10 cellular contexts compared by ENCODE assay signal in genomic region chr2:96326564-96326963, GRCh38. TPM values are rescaled to one million over a fixed set of nuclear protein-coding genes. Genes with fewer than 3 reads are reported as not detected.
DNase-seq lines count a peak whose midpoint lies in the region; ATAC-seq and TF ChIP-seq lines count a peak whose summit lies in the region.
"Had no signal": no experiment of that assay in that cellular context is flagged by ENCODE, and none has a peak within 500 bp of the region (broad histone marks: within the 10 kb centered on the region; RNA-seq: fewer than 3 reads in every experiment).

No MANE protein-coding gene starts in this region.

- H4K8ac ChIP-seq in trophoblast cell (ENCODE audit: low read depth, low read length), result no peak overlapping the region

- no peak overlapping the region for H3K27ac Mint-ChIP-seq in activated T-cell treated with anti-CD3 and anti-CD28 coated beads, Interleukin-2, amount 50 U/mL, for 72 hours
- H3K27ac Mint-ChIP-seq in activated naive CD8-positive, alpha-beta T cell treated with anti-CD3 and anti-CD28 coated beads, Interleukin-2, amount 10 ng/mL, durations not matched to agents 7 days and 5 days, result peak overlapping the region; percentile 89
- no peak overlapping the region for H3K27ac Mint-ChIP-seq in Calu3 (ENCODE audit: unreplicated experiment)

- no peak overlapping the region for H2BK5ac ChIP-seq in trophoblast cell (ENCODE audit: low read depth, low read length, poor library complexity)

- H3K9ac ChIP-seq in trophoblast cell (ENCODE audit: low read length), result no peak overlapping the region

- intact Hi-C loops in Calu3 (cut with micrococcal nuclease; ENCODE audit: unreplicated experiment), result loop anchor here (1.0 kb wide), 1 partner anchor 17 kb away; no protein-coding TSS in a partner anchor

- POLR2A ChIA-PET in activated naive CD8-positive, alpha-beta T cell treated with anti-CD3 and anti-CD28 coated beads, Interleukin-2, amount 10 ng/mL, durations not matched to agents 7 days and 5 days (lab: Charles Lee), result interaction anchor here (2.4 to 10.2 kb wide), 3 partner anchors 8 to 21 kb away, joined by 13 to 169 read pairs (median 96); partner anchors contain the start of genes NCAPH and SNRNP200

- H3K4me3 ChIP-seq in trophoblast cell (ENCODE audit: low read depth, low read length), result no peak overlapping the region

- H3K4me3 Mint-ChIP-seq in activated T-cell treated with anti-CD3 and anti-CD28 coated beads, Interleukin-2, amount 50 U/mL, for 72 hours, result peak overlapping the region; percentile 94 to 95
- peak overlapping the region; percentile 91 for H3K4me3 Mint-ChIP-seq in activated naive CD8-positive, alpha-beta T cell treated with anti-CD3 and anti-CD28 coated beads, Interleukin-2, amount 10 ng/mL, durations not matched to agents 7 days and 5 days
- no peak overlapping the region for H3K4me3 Mint-ChIP-seq in Calu3 (ENCODE audit: low read depth, unreplicated experiment)

- H3K27ac ChIP-seq in KOPT-K1 (ENCODE audit: low read depth, low read length, poor library complexity, severe bottlenecking) (peak overlapping the region; percentile 80), trophoblast cell (ENCODE audit: low read depth, low read length) (no peak overlapping the region)

- peaks cover 4 to 13% of the 10 kb centered on the region in 2 experiments for H3K4me1 ChIP-seq in trophoblast cell (ENCODE audit: control insufficient read depth in 1 of 2, insufficient read depth in 2 of 2, low read length in 2 of 2)

- H2BK12ac ChIP-seq in trophoblast cell (ENCODE audit: low read length), result no peak overlapping the region

- peaks cover 3% of the 10 kb centered on the region for H3K79me2 ChIP-seq in trophoblast cell (ENCODE audit: control insufficient read depth, insufficient read depth, low read length, poor library complexity)

- H3K4ac ChIP-seq in trophoblast cell (ENCODE audit: low read depth, low read length), result no peak overlapping the region

- H3K27me3 Mint-ChIP-seq in activated T-cell treated with anti-CD3 and anti-CD28 coated beads, Interleukin-2, amount 50 U/mL, for 72 hours (ENCODE audit: low read depth), result no peaks in the 10 kb centered on the region
- no peaks in the 10 kb centered on the region for H3K27me3 Mint-ChIP-seq in activated naive CD8-positive, alpha-beta T cell treated with anti-CD3 and anti-CD28 coated beads, Interleukin-2, amount 10 ng/mL, durations not matched to agents 7 days and 5 days
- peaks cover 21% of the 10 kb centered on the region for H3K27me3 Mint-ChIP-seq in Calu3 (ENCODE audit: unreplicated experiment)

- H3K14ac ChIP-seq in trophoblast cell (ENCODE audit: low read length), result no peak overlapping the region

- no peak overlapping the region for H2BK120ac ChIP-seq in trophoblast cell (ENCODE audit: insufficient read depth, low read length, poor library complexity)

- no peaks in the 10 kb centered on the region for H3K79me1 ChIP-seq in trophoblast cell (ENCODE audit: low read length)

- no CpG with 5 or more reads among the region's 8 CpGs for WGBS in trophoblast cell (ENCODE audit: extremely low coverage, insufficient coverage, insufficient read length)

- CTCF ChIA-PET in Calu3 (lab: Charles Lee), result no interaction called here

- no TSS peak for BruUV-seq in Calu3 (replicated peaks; lab: Mats Ljungman, UMichigan)

- DNase-seq in activated T-cell treated with anti-CD3 and anti-CD28 coated beads, Interleukin-2, amount 50 U/mL, for 72 hours, result no peak
- DNase-seq in activated T-cell treated with anti-CD3 and anti-CD28 coated beads for 4 hours (no peak), trophoblast cell (no peak), COLO829 (ENCODE audit: low spot score) (no peak), GF-D8 (lab: John Stamatoyannopoulos, UW) (no peak), Calu3 (no peak)
- no peak for DNase-seq in activated naive CD8-positive, alpha-beta T cell treated with anti-CD3 and anti-CD28 coated beads, Interleukin-2, amount 10 ng/mL, durations not matched to agents 7 days and 5 days
- DNase-seq: NCI-H1105 had no signal

- H3K36me3 ChIP-seq in KOPT-K1 (ENCODE audit: insufficient read depth, low read length), result peaks cover 46% of the 10 kb centered on the region
- peaks cover 2% of the 10 kb centered on the region in 2 experiments for H3K36me3 ChIP-seq in trophoblast cell (ENCODE audit: control insufficient read depth in 1 of 2, insufficient read depth in 2 of 2, low read length in 2 of 2)
- H3K36me3 ChIP-seq: gastroesophageal sphincter had no signal

- no peak for TF ChIP-seq CTCF in Calu3 (IDR thresholded peaks at IDR 0.05; ENCODE audit: unreplicated experiment)

- no peak overlapping the region for H3K4me2 ChIP-seq in trophoblast cell (ENCODE audit: low read length)

- peak overlapping the region; percentile 21 for H4K12ac ChIP-seq in trophoblast cell (ENCODE audit: low read depth, low read length)

- no peaks in the 10 kb centered on the region for H3K9me3 Mint-ChIP-seq in activated T-cell treated with anti-CD3 and anti-CD28 coated beads, Interleukin-2, amount 50 U/mL, for 72 hours
- no peaks in the 10 kb centered on the region for H3K9me3 Mint-ChIP-seq in activated naive CD8-positive, alpha-beta T cell treated with anti-CD3 and anti-CD28 coated beads, Interleukin-2, amount 10 ng/mL, durations not matched to agents 7 days and 5 days
- H3K9me3 Mint-ChIP-seq in Calu3 (ENCODE audit: low read depth, unreplicated experiment), result no peaks in the 10 kb centered on the region

- no peak for ATAC-seq in activated T-cell treated with anti-CD3 and anti-CD28 coated beads, Interleukin-2, amount 50 U/mL, for 72 hours (replicated peaks in 1 of 2)
- no peak for ATAC-seq in activated naive CD8-positive, alpha-beta T cell treated with anti-CD3 and anti-CD28 coated beads, Interleukin-2, amount 10 ng/mL, durations not matched to agents 7 days and 5 days (ENCODE audit: low read depth)
- ATAC-seq: gastroesophageal sphincter had no signal

- H4K91ac ChIP-seq in trophoblast cell (ENCODE audit: low read depth, low read length), result no peak overlapping the region

- H3K27me3 ChIP-seq in trophoblast cell (ENCODE audit: insufficient read depth, low read length), result peaks cover 20% of the 10 kb centered on the region

- H3K23ac ChIP-seq in trophoblast cell (ENCODE audit: low read length), result no peak overlapping the region

- H3K18ac ChIP-seq in trophoblast cell (ENCODE audit: low read length), result no peak overlapping the region

- H3K9me3 ChIP-seq in KOPT-K1 (ENCODE audit: insufficient read depth, low read length, poor library complexity, severe bottlenecking), result no peaks in the 10 kb centered on the region
- H3K9me3 ChIP-seq in trophoblast cell (ENCODE audit: insufficient read depth, low read depth, low read length), result peaks cover 4% of the 10 kb centered on the region
- H3K9me3 ChIP-seq: gastroesophageal sphincter had no signal

- H2AFZ ChIP-seq in trophoblast cell (ENCODE audit: insufficient read depth, low read length, poor library complexity), result no peak overlapping the region

- H3K4me1 Mint-ChIP-seq in activated T-cell treated with anti-CD3 and anti-CD28 coated beads, Interleukin-2, amount 50 U/mL, for 72 hours (ENCODE audit: low read depth), result peaks cover 64% of the 10 kb centered on the region
- peaks cover 45% of the 10 kb centered on the region for H3K4me1 Mint-ChIP-seq in activated naive CD8-positive, alpha-beta T cell treated with anti-CD3 and anti-CD28 coated beads, Interleukin-2, amount 10 ng/mL, durations not matched to agents 7 days and 5 days
- no peaks in the 10 kb centered on the region for H3K4me1 Mint-ChIP-seq in Calu3 (ENCODE audit: low read depth, unreplicated experiment)

- no peak overlapping the region for H2AK5ac ChIP-seq in trophoblast cell (ENCODE audit: low read length)

- peaks cover 11 to 25% of the 10 kb centered on the region in 2 donors for H3K36me3 Mint-ChIP-seq in activated T-cell treated with anti-CD3 and anti-CD28 coated beads, Interleukin-2, amount 50 U/mL, for 72 hours (ENCODE audit: insufficient read depth in 2 of 2)
- H3K36me3 Mint-ChIP-seq in activated naive CD8-positive, alpha-beta T cell treated with anti-CD3 and anti-CD28 coated beads, Interleukin-2, amount 10 ng/mL, durations not matched to agents 7 days and 5 days, result peaks cover 30% of the 10 kb centered on the region
- peaks cover 15% of the 10 kb centered on the region for H3K36me3 Mint-ChIP-seq in Calu3 (ENCODE audit: insufficient read depth, unreplicated experiment)

RNA-seq across cellular contexts. Expression of gene ITPRIPL1, which starts 1.4 kb away (rescaled TPM):
- total RNA-seq in activated T-cell treated with anti-CD3 and anti-CD28 coated beads, Interleukin-2, amount 50 U/mL, for 72 hours, result 10 to 100 TPM; 28.0 to 31.4 TPM
- 10 to 100 TPM; 32.8 to 35.9 TPM for total RNA-seq in activated naive CD8-positive, alpha-beta T cell treated with anti-CD3 and anti-CD28 coated beads, Interleukin-2, amount 10 ng/mL, durations not matched to agents 7 days and 5 days
- polyA plus RNA-seq in trophoblast cell (2013), result 1.4 and 1.5 TPM in 2 replicates
- 1.2 and 1.7 TPM in 2 replicates for total RNA-seq in Calu3 (2022)

RNA-seq across cellular contexts. Expression of gene NCAPH, which starts 9.0 kb away (rescaled TPM):
- 10 to 100 TPM; 82.2 to 86.2 TPM for total RNA-seq in activated T-cell treated with anti-CD3 and anti-CD28 coated beads, Interleukin-2, amount 50 U/mL, for 72 hours
- total RNA-seq in activated naive CD8-positive, alpha-beta T cell treated with anti-CD3 and anti-CD28 coated beads, Interleukin-2, amount 10 ng/mL, durations not matched to agents 7 days and 5 days, result 10 to 100 TPM; 60.3 to 64.8 TPM
- 22.8 and 23.0 TPM in 2 replicates for polyA plus RNA-seq in trophoblast cell (2013)
- 39.7 and 47.3 TPM in 2 replicates for total RNA-seq in Calu3 (2022)

RNA-seq across cellular contexts. Expression of gene SNRNP200, which starts 21.2 kb away (rescaled TPM):
- total RNA-seq in activated T-cell treated with anti-CD3 and anti-CD28 coated beads, Interleukin-2, amount 50 U/mL, for 72 hours, result 100 to 1,000 TPM; 188 to 228 TPM
- 100 to 1,000 TPM; 194 to 201 TPM for total RNA-seq in activated naive CD8-positive, alpha-beta T cell treated with anti-CD3 and anti-CD28 coated beads, Interleukin-2, amount 10 ng/mL, durations not matched to agents 7 days and 5 days
- polyA plus RNA-seq in trophoblast cell (2013), result 75.8 and 76.3 TPM in 2 replicates
- 140 and 143 TPM in 2 replicates for total RNA-seq in Calu3 (2022)

Comparison
In these comparisons a context has a peak if more than half of its experiments do, and no peak if none do; other contexts are left out.
1. RNA of gene ITPRIPL1, which starts 1.4 kb away (total RNA-seq): 32.8 to 35.9 TPM in activated naive CD8-positive, alpha-beta T cell treated with anti-CD3 and anti-CD28 coated beads, Interleukin-2, amount 10 ng/mL, durations not matched to agents 7 days and 5 days and 28.0 to 31.4 TPM in activated T-cell treated with anti-CD3 and anti-CD28 coated beads, Interleukin-2, amount 50 U/mL, for 72 hours; 1.2 to 1.7 TPM in Calu3; every median in the first group is over 10 times any median in the second.